In genomic region chr18:49514577-49514976, GRCh38 we compare ENCODE assay signal across 1 cellular context.
TF ChIP-seq lines count a peak whose summit lies in the region.

No MANE protein-coding gene starts in this region.

TF ChIP-seq in K562, 482 proteins besides CTCF, POLR2A, EP300 and RAD21:
- TF ChIP-seq ZFP1 (CRISPR knock-in tag; IDR thresholded peaks at IDR 0.05) (no peak), TCF3 (CRISPR knock-in tag; IDR thresholded peaks at IDR 0.05) (peak; percentile 30; the same call in 1 of the 2 replicates), TOE1 (IDR thresholded peaks at IDR 0.05; ENCODE audit: borderline replicate concordance) (no peak), TOE1 (CRISPR knock-in tag; IDR thresholded peaks at IDR 0.05; ENCODE audit: borderline replicate concordance, low read depth) (no peak), SRSF3 (IDR thresholded peaks at IDR 0.05; ENCODE audit: insufficient read depth, low read length) (no peak), RNF219 (CRISPR knock-in tag; IDR thresholded peaks at IDR 0.05) (no peak), CEBPB (tag; IDR thresholded peaks at IDR 0.05) (0 out of 2 replicates have a peak, but pooled peaks have one; percentile 7)
